ENCODE assay signal across 8 cellular contexts in the genomic region with DNA sequence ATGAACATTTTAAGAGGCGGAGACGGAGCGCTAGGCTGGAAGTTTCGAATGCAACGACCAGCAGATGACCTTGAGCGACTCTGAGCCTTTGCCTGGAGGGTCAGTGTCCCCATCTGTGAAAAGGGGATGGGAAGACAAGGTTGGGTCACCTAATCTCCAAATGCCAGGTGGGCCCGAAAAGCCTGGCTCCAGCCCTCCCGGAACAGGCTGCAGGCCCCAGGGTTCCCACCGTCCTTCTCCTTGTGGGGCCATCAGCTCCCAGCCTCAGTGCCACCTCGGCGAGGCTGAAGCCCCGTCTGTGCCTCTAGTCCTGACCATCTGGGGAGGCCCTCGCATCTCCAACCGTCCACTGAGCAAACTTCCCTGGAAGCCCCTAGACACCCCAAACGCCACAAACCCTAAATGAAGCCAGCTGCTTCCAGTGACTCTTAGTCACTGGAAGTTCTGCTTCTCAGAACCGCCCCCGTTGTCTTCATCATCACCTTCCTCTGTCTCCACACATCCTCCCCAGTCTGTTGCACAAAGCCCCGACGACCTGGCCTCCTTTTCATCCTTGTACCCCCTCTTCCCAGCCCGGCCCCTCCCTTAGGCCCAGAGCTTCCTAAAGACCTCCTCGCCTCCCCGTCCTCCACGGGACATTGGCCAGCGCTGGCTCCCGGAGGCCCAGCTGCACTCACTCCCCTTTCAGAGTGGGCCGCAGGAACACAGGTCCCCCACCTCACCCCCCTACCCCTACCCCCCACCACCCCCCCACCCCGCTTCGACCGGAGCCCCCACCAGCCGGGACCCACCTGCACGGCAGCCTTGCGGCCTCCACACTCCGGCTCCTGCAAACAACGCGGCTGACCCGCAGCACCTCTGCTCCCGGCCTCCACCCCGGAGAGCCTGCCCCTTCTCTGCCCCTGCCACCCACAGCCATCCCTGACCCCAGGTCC. TPM values are rescaled to one million over a fixed set of nuclear protein-coding genes. Genes with fewer than 3 reads are reported as not detected.
DNase-seq lines count a peak whose midpoint lies in the region; ATAC-seq, FAIRE-seq and TF ChIP-seq lines count a peak whose summit lies in the region.

No MANE protein-coding gene starts in this region.

- TF ChIP-seq POLR2A in gastroesophageal sphincter (IDR thresholded peaks at IDR 0.05) (no peak), prostate gland (IDR thresholded peaks at IDR 0.05) (no peak), GM12891 (IDR thresholded peaks at IDR 0.05; ENCODE audit: low read depth, low read length) (no peak)

- H3K4me3 ChIP-seq in BLaER1 treated with 17β-estradiol and CSF1 and Interleukin-3, amounts not matched to agents 10 nM and 100 nM: peak overlapping the region; percentile 64 to 88 (median 75)
- H3K4me3 ChIP-seq in gastroesophageal sphincter (peak overlapping the region; percentile 44 to 76), prostate gland (peak overlapping the region; percentile 42 to 44)

- peak overlapping the region; percentile 72 to 92 (median 85) for H3K4me2 ChIP-seq in BLaER1 treated with 17β-estradiol and CSF1 and Interleukin-3, amounts not matched to agents 10 nM and 100 nM

- peak overlapping the region in 9 of 11 experiments; percentile 28 to 90 (median 62); a peak in 13 of 22 replicates for H3K9ac ChIP-seq in BLaER1 treated with 17β-estradiol and CSF1 and Interleukin-3, amounts not matched to agents 10 nM and 100 nM

- peak overlapping the region in 1 of 11 experiments; percentile 28; a peak in 1 of 22 replicates for H3K27ac ChIP-seq in BLaER1 treated with 17β-estradiol and CSF1 and Interleukin-3, amounts not matched to agents 10 nM and 100 nM
- H3K27ac ChIP-seq in gastroesophageal sphincter: peak overlapping the region; percentile 77 to 95 (median 94)
- H3K27ac ChIP-seq in prostate gland: peak overlapping the region; percentile 82 to 88

- ATAC-seq in SK-N-SH treated with all-trans-retinoic acid at 6 μM for 48 hours: peak; percentile 8; the same call in 2 of the 3 replicates
- ATAC-seq in gastroesophageal sphincter: peak; percentile 11
- ATAC-seq in esophagus mucosa: no peak

- H3K36me3 ChIP-seq in BLaER1 treated with 17β-estradiol and CSF1 and Interleukin-3, amounts not matched to agents 10 nM and 100 nM: no peaks in the 10 kb centered on the region
- H3K36me3 ChIP-seq in gastroesophageal sphincter (no peaks in the 10 kb centered on the region), prostate gland (no peaks in the 10 kb centered on the region)

- intact Hi-C loops in prostate gland (cut with DNase I): loop anchor here (10.0 kb wide), 1 partner anchor 364 kb away; a partner anchor contains a TSS

- TF ChIP-seq CTCF in gastroesophageal sphincter (IDR thresholded peaks at IDR 0.05): no peak
- TF ChIP-seq CTCF in prostate gland (IDR thresholded peaks at IDR 0.05): no peak

- peaks cover 0 to under 1% (median 0%) of the 10 kb centered on the region in 11 experiments; a peak in 1 of 22 replicates for H3K9me3 ChIP-seq in BLaER1 treated with 17β-estradiol and CSF1 and Interleukin-3, amounts not matched to agents 10 nM and 100 nM (replicated peaks in 1 of 11)
- H3K9me3 ChIP-seq in gastroesophageal sphincter: no peaks in the 10 kb centered on the region
- H3K9me3 ChIP-seq in prostate gland: no peaks in the 10 kb centered on the region

- H4K20me1 ChIP-seq in BLaER1 treated with 17β-estradiol and CSF1 and Interleukin-3, amounts not matched to agents 10 nM and 100 nM: peaks cover 12 to 39% (median 26%) of the 10 kb centered on the region in 11 experiments; a peak in 19 of 22 replicates

- H3K27me3 ChIP-seq in BLaER1 treated with 17β-estradiol and CSF1 and Interleukin-3, amounts not matched to agents 10 nM and 100 nM: peaks cover 0 to 67% (median 0%) of the 10 kb centered on the region in 11 experiments; a peak in 9 of 22 replicates
- H3K27me3 ChIP-seq in gastroesophageal sphincter (no peaks in the 10 kb centered on the region), prostate gland (replicated peaks; ENCODE audit: insufficient read depth) (no peaks in the 10 kb centered on the region)

- FAIRE-seq in GM12891 (lab: Jason Lieb, UNC): no peak

- DNase-seq in prostate gland (ENCODE audit: low spot score) (no peak), AG08395 (ENCODE audit: low spot score) (no peak), GM12891 (ENCODE audit: insufficient read length, low spot score) (no peak), SHP77 treated with DMSO at 0.1 percent for 48 hours (lab: John Stamatoyannopoulos, UW) (no peak)

- H3K4me1 ChIP-seq in BLaER1 treated with 17β-estradiol and CSF1 and Interleukin-3, amounts not matched to agents 10 nM and 100 nM: peaks cover 12 to 42% (median 35%) of the 10 kb centered on the region in 10 experiments; a peak in 19 of 20 replicates
- H3K4me1 ChIP-seq in gastroesophageal sphincter (peaks cover 0 to 46% (median 13%) of the 10 kb centered on the region in 3 donors), prostate gland (replicated peaks) (no peaks in the 10 kb centered on the region)

- TF ChIP-seq EP300 in gastroesophageal sphincter (IDR thresholded peaks at IDR 0.05): no peak

- 42 to 57% methylated on average over 19 to 22 of the region's 38 CpGs for WGBS in gastroesophageal sphincter (ENCODE audit: low coverage in 1 of 2), 2 donors
- 62% methylated on average over 34 of the region's 38 CpGs for WGBS in prostate gland

TF ChIP-seq in SK-N-SH treated with all-trans-retinoic acid at 6 μM for 48 hours, 23 proteins besides CTCF, POLR2A, EP300 and RAD21 (continues in another document):
- TF ChIP-seq, protein P1, sequence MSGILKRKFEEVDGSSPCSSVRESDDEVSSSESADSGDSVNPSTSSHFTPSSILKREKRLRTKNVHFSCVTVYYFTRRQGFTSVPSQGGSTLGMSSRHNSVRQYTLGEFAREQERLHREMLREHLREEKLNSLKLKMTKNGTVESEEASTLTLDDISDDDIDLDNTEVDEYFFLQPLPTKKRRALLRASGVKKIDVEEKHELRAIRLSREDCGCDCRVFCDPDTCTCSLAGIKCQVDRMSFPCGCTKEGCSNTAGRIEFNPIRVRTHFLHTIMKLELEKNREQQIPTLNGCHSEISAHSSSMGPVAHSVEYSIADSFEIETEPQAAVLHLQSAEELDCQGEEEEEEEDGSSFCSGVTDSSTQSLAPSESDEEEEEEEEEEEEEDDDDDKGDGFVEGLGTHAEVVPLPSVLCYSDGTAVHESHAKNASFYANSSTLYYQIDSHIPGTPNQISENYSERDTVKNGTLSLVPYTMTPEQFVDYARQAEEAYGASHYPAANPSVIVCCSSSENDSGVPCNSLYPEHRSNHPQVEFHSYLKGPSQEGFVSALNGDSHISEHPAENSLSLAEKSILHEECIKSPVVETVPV (CRISPR knock-in tag; IDR thresholded peaks at IDR 0.05): no peak
- TF ChIP-seq, protein P2, sequence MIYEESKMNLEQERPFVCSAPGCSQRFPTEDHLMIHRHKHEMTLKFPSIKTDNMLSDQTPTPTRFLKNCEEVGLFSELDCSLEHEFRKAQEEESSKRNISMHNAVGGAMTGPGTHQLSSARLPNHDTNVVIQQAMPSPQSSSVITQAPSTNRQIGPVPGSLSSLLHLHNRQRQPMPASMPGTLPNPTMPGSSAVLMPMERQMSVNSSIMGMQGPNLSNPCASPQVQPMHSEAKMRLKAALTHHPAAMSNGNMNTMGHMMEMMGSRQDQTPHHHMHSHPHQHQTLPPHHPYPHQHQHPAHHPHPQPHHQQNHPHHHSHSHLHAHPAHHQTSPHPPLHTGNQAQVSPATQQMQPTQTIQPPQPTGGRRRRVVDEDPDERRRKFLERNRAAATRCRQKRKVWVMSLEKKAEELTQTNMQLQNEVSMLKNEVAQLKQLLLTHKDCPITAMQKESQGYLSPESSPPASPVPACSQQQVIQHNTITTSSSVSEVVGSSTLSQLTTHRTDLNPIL (CRISPR knock-in tag; IDR thresholded peaks at IDR 0.05; ENCODE audit: low read depth): no peak
- TF ChIP-seq ZNF70 (CRISPR knock-in tag; IDR thresholded peaks at IDR 0.05): no peak
- TF ChIP-seq ZNF565 (CRISPR knock-in tag; conservative IDR thresholded peaks at IDR 0.05; ENCODE audit: low read depth): no peak

TF ChIP-seq in GM12891, 5 proteins besides CTCF, POLR2A, EP300 and RAD21:
- TF ChIP-seq TAF1 (IDR thresholded peaks at IDR 0.05; ENCODE audit: low read depth, low read length) (no peak), SPI1 (IDR thresholded peaks at IDR 0.05; ENCODE audit: low read depth, low read length) (no peak), POLR2AphosphoS5 (IDR thresholded peaks at IDR 0.05; ENCODE audit: low read depth, low read length) (no peak), POU2F2 (IDR thresholded peaks at IDR 0.05; ENCODE audit: low read depth, low read length) (no peak), PAX5 (IDR thresholded peaks at IDR 0.05; ENCODE audit: insufficient read depth, low read length, severe bottlenecking) (no peak)

RNA-seq across cellular contexts. Expression of a gene that starts 1.0 kb away (rescaled TPM):
- total RNA-seq in gastroesophageal sphincter (10 to 100 TPM; 40.8 to 73.8 (median 47.7) TPM), prostate gland (10 to 100 TPM; 12.3 to 41.8 TPM), esophagus mucosa (3.6 TPM)
- polyA plus RNA-seq in GM12891 (2012; ENCODE audit: low read depth, missing spikeins): 1.5 TPM
